9 cellular contexts compared by ENCODE assay signal in genomic region chr5:5474961-5475360, GRCh38.
"Had no signal": no experiment of that assay in that cellular context is flagged by ENCODE, and none has a peak within 500 bp of the region (broad histone marks: within the 10 kb centered on the region; RNA-seq: fewer than 3 reads in every experiment).

No MANE protein-coding gene starts in this region.

- H3K27ac ChIP-seq: GM23248 had no signal

- DNase-seq: GM23248, GOT3, H7, H9, HCEC 1CT, HFFc6 had no signal

- H3K4me1 ChIP-seq: HAP-1 had no signal

- H3K9me3 ChIP-seq: HAP-1 had no signal

- ATAC-seq: GM23338, HCT116 had no signal

- H3K4me3 ChIP-seq: GM23248, GM23338, HAP-1 had no signal
